ENCODE assay signal across 20 cellular contexts in the genomic region with DNA sequence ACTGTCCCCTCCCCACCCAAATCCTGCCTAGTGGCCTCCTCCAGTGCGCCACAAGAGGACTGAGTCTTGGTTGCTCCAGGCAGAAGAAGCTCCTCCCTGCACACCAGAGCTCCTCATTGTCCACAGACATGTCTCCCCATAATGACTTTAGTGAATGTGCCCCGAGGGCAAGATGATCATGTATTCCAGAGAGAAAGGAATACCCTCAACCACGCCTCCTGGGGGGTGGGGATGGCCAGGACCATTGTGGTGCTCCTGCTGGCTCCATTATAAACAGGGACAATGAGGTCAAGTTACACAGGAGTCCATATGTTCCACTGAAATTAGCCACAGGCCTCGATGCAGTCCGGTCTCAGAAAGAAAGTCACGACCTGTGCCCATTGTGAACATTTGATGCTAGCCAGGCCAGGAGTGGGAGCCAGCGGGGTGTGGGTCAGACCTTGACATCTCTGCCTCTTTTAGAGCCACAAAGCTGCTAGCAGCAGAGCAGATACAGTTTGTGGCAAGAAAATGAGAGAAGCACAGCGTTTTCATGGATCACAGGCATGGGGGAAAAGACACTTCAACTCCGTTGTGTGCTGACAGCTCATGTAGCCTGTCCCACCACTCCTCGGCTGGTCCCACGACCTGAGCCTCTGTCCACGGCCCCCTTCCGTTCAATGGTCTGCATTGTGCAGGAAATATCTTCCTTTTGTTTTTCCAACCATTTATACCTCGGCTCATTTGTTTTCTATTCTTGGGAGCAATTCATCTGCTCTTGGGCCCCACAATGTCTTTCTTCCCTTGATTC.
DNase-seq lines count a peak whose midpoint lies in the region; ATAC-seq and TF ChIP-seq lines count a peak whose summit lies in the region.
"Had no signal": no experiment of that assay in that cellular context is flagged by ENCODE, and none has a peak within 500 bp of the region (broad histone marks: within the 10 kb centered on the region; RNA-seq: fewer than 3 reads in every experiment).

No MANE protein-coding gene starts in this region.

- no peaks in the 10 kb centered on the region for H3K27me3 ChIP-seq in neural progenitor cell
- H3K27me3 ChIP-seq: MG63 had no signal

- H3K4me1 Mint-ChIP-seq in chondrocyte (ENCODE audit: low read depth) (peaks cover 31% of the 10 kb centered on the region), neural progenitor cell (peaks cover 48% of the 10 kb centered on the region), MCF 10A (ENCODE audit: insufficient read depth, unreplicated experiment) (no peaks in the 10 kb centered on the region)
- H3K4me1 Mint-ChIP-seq in activated naive CD4-positive, alpha-beta T cell treated with anti-CD3 and anti-CD28 coated beads, Interleukin-2, amount 10 ng/mL, durations not matched to agents 7 days and 5 days = peaks cover 4% of the 10 kb centered on the region

- ATAC-seq in GM21723 (IDR thresholded peaks at IDR 0.05; ENCODE audit: unreplicated experiment) = no peak
- ATAC-seq: Panc1 had no signal

- H4K20me1 ChIP-seq in neural progenitor cell (ENCODE audit: low read depth) = no peaks in the 10 kb centered on the region

- no peak overlapping the region for H3K27ac ChIP-seq in neural progenitor cell
- H3K27ac ChIP-seq: 22Rv1, KMS-11 had no signal

- POLR2A ChIA-PET in MCF 10A (lab: Yijun Ruan, JAX) = no interaction called here

- H3K79me2 ChIP-seq in neural progenitor cell (ENCODE audit: low read depth) = no peaks in the 10 kb centered on the region

- no peak overlapping the region for H3K4me3 ChIP-seq in neural progenitor cell
- H3K4me3 ChIP-seq: MG63 had no signal

- H3F3A ChIP-seq in neural progenitor cell (ENCODE audit: low read depth) = peaks cover 40% of the 10 kb centered on the region

- intact Hi-C loops in MCF 10A (cut with micrococcal nuclease) = no loop called here

- H3K36me3 Mint-ChIP-seq in chondrocyte (ENCODE audit: low read depth) (no peaks in the 10 kb centered on the region), neural progenitor cell (no peaks in the 10 kb centered on the region), MCF 10A (ENCODE audit: insufficient read depth, unreplicated experiment) (no peaks in the 10 kb centered on the region)
- H3K36me3 Mint-ChIP-seq in activated naive CD4-positive, alpha-beta T cell treated with anti-CD3 and anti-CD28 coated beads, Interleukin-2, amount 10 ng/mL, durations not matched to agents 7 days and 5 days = no peaks in the 10 kb centered on the region

- H3K27ac Mint-ChIP-seq in chondrocyte (ENCODE audit: unreplicated experiment) (no peak overlapping the region), neural progenitor cell (peak overlapping the region; percentile 76), MCF 10A (ENCODE audit: low read depth, unreplicated experiment) (no peak overlapping the region)
- H3K27ac Mint-ChIP-seq in activated naive CD4-positive, alpha-beta T cell treated with anti-CD3 and anti-CD28 coated beads, Interleukin-2, amount 10 ng/mL, durations not matched to agents 7 days and 5 days = no peak overlapping the region

- peaks cover 50% of the 10 kb centered on the region for H3K4me1 ChIP-seq in neural progenitor cell

- no peak overlapping the region for H3K4me3 Mint-ChIP-seq in chondrocyte (ENCODE audit: unreplicated experiment)
- peak overlapping the region; percentile 56 for H3K4me3 Mint-ChIP-seq in neural progenitor cell
- no peak overlapping the region for H3K4me3 Mint-ChIP-seq in MCF 10A (ENCODE audit: unreplicated experiment)
- H3K4me3 Mint-ChIP-seq in activated naive CD4-positive, alpha-beta T cell treated with anti-CD3 and anti-CD28 coated beads, Interleukin-2, amount 10 ng/mL, durations not matched to agents 7 days and 5 days = no peak overlapping the region

- CTCF ChIA-PET in MCF 10A (lab: Yijun Ruan, JAX) = no interaction called here
- CTCF ChIA-PET in activated naive CD4-positive, alpha-beta T cell treated with anti-CD3 and anti-CD28 coated beads, Interleukin-2, amount 10 ng/mL, durations not matched to agents 7 days and 5 days (lab: Charles Lee) = no interaction called here

- H3K9me3 Mint-ChIP-seq in chondrocyte (ENCODE audit: low read depth) (no peaks in the 10 kb centered on the region), neural progenitor cell (no peaks in the 10 kb centered on the region), MCF 10A (ENCODE audit: unreplicated experiment) (no peaks in the 10 kb centered on the region)
- no peaks in the 10 kb centered on the region for H3K9me3 Mint-ChIP-seq in activated naive CD4-positive, alpha-beta T cell treated with anti-CD3 and anti-CD28 coated beads, Interleukin-2, amount 10 ng/mL, durations not matched to agents 7 days and 5 days

- H3K4me2 ChIP-seq in neural progenitor cell = peak overlapping the region; percentile 3
- H3K4me2 ChIP-seq: KMS-11, SK-N-SH had no signal

- no peaks in the 10 kb centered on the region for H3K36me3 ChIP-seq in neural progenitor cell
- H3K36me3 ChIP-seq: MG63 had no signal

- no peak overlapping the region for H2AFZ ChIP-seq in neural progenitor cell (replicated peaks)

- no peak overlapping the region for H3K9ac ChIP-seq in neural progenitor cell
- H3K9ac ChIP-seq: KMS-11, SK-N-SH had no signal

- no peak for TF ChIP-seq CTCF in chondrocyte (IDR thresholded peaks at IDR 0.05)
- no peak for TF ChIP-seq CTCF in neural progenitor cell (IDR thresholded peaks at IDR 0.05)
- TF ChIP-seq CTCF in MCF 10A (IDR thresholded peaks at IDR 0.05; ENCODE audit: unreplicated experiment) = no peak

- no peaks in the 10 kb centered on the region for H3K27me3 Mint-ChIP-seq in chondrocyte (ENCODE audit: low read depth)
- H3K27me3 Mint-ChIP-seq in neural progenitor cell (ENCODE audit: insufficient read depth, low read depth) = peaks cover 3% of the 10 kb centered on the region
- peaks cover 14% of the 10 kb centered on the region for H3K27me3 Mint-ChIP-seq in MCF 10A (ENCODE audit: insufficient read depth, unreplicated experiment)
- peaks cover 5% of the 10 kb centered on the region for H3K27me3 Mint-ChIP-seq in activated naive CD4-positive, alpha-beta T cell treated with anti-CD3 and anti-CD28 coated beads, Interleukin-2, amount 10 ng/mL, durations not matched to agents 7 days and 5 days

- DNase-seq in DMS 273 (lab: John Stamatoyannopoulos, UW; ENCODE audit: unreplicated experiment) (peak; percentile 32), DMS 273 treated with DMSO at 0.1 percent for 48 hours (lab: John Stamatoyannopoulos, UW) (no peak), ELF-1 (ENCODE audit: low read depth, low spot score) (peak; percentile 82), chondrocyte (ENCODE audit: low spot score) (peak; percentile 28), neural progenitor cell (ENCODE audit: low spot score) (no peak), MCF 10A (ENCODE audit: unreplicated experiment) (no peak)
- no peak for DNase-seq in activated naive CD4-positive, alpha-beta T cell treated with anti-CD3 and anti-CD28 coated beads, Interleukin-2, amount 10 ng/mL, durations not matched to agents 7 days and 5 days
- DNase-seq: C1 segment of cervical spinal cord, DMS153, EL, H7, MG63, NCI-H1092 treated with DMSO at 0.1 percent for 48 hours, NCI-H1930, SHP77, SK-N-SH had no signal

- no peaks in the 10 kb centered on the region for H3K9me3 ChIP-seq in neural progenitor cell (ENCODE audit: low read depth)
- H3K9me3 ChIP-seq: MG63, SK-N-SH had no signal

- no TSS peak for BruUV-seq in MCF 10A (replicated peaks; lab: Mats Ljungman, UMichigan)

Comparison
In these comparisons a context has a peak if more than half of its experiments do, and no peak if none do; other contexts are left out.
1. DNase-seq: peak in DMS 273 (single experiment), ELF-1 (single experiment) and chondrocyte (single experiment); none in DMS 273 treated with DMSO at 0.1 percent for 48 hours (single experiment), neural progenitor cell (single experiment), MCF 10A (single experiment) and activated naive CD4-positive, alpha-beta T cell treated with anti-CD3 and anti-CD28 coated beads, Interleukin-2, amount 10 ng/mL, durations not matched to agents 7 days and 5 days (single experiment).